Comparison of ENCODE assay signal across 1 cellular context in genomic region chr7:116671681-116672595, GRCh38.
TF ChIP-seq lines count a peak whose summit lies in the region.

Gene MET (plus strand): TSS chr7:116672196. CDS start chr7:116699085, 26,889 bp downstream.

TF ChIP-seq in HepG2, 621 proteins besides CTCF, POLR2A, EP300 and RAD21 (continued from another document and continues in another):
- TF ChIP-seq PBX3 (CRISPR knock-in tag; IDR thresholded peaks at IDR 0.05; ENCODE audit: borderline replicate concordance) (no peak), ESRRA (CRISPR knock-in tag; IDR thresholded peaks at IDR 0.05; ENCODE audit: low read depth) (peak; percentile 62; the same call in 1 of the 2 replicates), ZNF768 (CRISPR knock-in tag; IDR thresholded peaks at IDR 0.05) (peak; percentile 62; the same call in 1 of the 2 replicates), GLI4 (CRISPR knock-in tag; IDR thresholded peaks at IDR 0.05; ENCODE audit: borderline replicate concordance) (no peak), ZNF572 (CRISPR knock-in tag; IDR thresholded peaks at IDR 0.05) (0 out of 2 replicates have a peak, but pooled peaks have one; percentile 76), RARG (CRISPR knock-in tag; IDR thresholded peaks at IDR 0.05; ENCODE audit: low read depth) (no peak), ZC3H13 (CRISPR knock-in tag; IDR thresholded peaks at IDR 0.05) (peak; percentile 62; the same call in 1 of the 2 replicates), IKZF1 (IDR thresholded peaks at IDR 0.05) (no peak), ZHX1 (CRISPR knock-in tag; IDR thresholded peaks at IDR 0.05; ENCODE audit: low read depth) (peak; percentile 84; the same call in 1 of the 2 replicates), MTERF4 (CRISPR knock-in tag; IDR thresholded peaks at IDR 0.05) (no peak; the same call in 1 of the 2 replicates), ZNF782 (CRISPR knock-in tag; IDR thresholded peaks at IDR 0.05; ENCODE audit: borderline replicate concordance) (peak; percentile 59; the same call in 1 of the 2 replicates), CEBPB (IDR thresholded peaks at IDR 0.05; ENCODE audit: borderline replicate concordance, low read depth, low read length) (no peak), ARID4A (CRISPR knock-in tag; IDR thresholded peaks at IDR 0.05; ENCODE audit: borderline replicate concordance) (peak; percentile 88), GRHL1 (CRISPR knock-in tag; conservative IDR thresholded peaks at IDR 0.05) (no peak), CCAR2 (optimal IDR thresholded peaks at IDR 0.05; ENCODE audit: low read depth, low read length) (no peak), NR2F2 (IDR thresholded peaks at IDR 0.05; ENCODE audit: borderline replicate concordance, low read depth) (peak; percentile 39; the same call in 1 of the 2 replicates), DNMT1 (CRISPR knock-in tag; IDR thresholded peaks at IDR 0.05) (0 out of 2 replicates have a peak, but pooled peaks have one; percentile 23), ZNF619 (CRISPR knock-in tag; IDR thresholded peaks at IDR 0.05) (no peak), KAT7 (CRISPR knock-in tag; IDR thresholded peaks at IDR 0.05; ENCODE audit: borderline replicate concordance) (peak; percentile 58; the same call in 1 of the 2 replicates), ATM (IDR thresholded peaks at IDR 0.05; ENCODE audit: borderline replicate concordance) (no peak), SMC3 (IDR thresholded peaks at IDR 0.05; ENCODE audit: low read length) (peak; percentile 47; the same call in 1 of the 2 replicates), ZNF10 (CRISPR knock-in tag; IDR thresholded peaks at IDR 0.05; ENCODE audit: borderline replicate concordance, low read depth) (no peak), ZBTB7B (CRISPR knock-in tag; IDR thresholded peaks at IDR 0.05) (peak; percentile 83), ZNF749 (CRISPR knock-in tag; IDR thresholded peaks at IDR 0.05; ENCODE audit: borderline replicate concordance) (peak; percentile 92; the same call in 1 of the 2 replicates), ZFP62 (CRISPR knock-in tag; IDR thresholded peaks at IDR 0.05) (no peak), POGZ (CRISPR knock-in tag; IDR thresholded peaks at IDR 0.05) (peak; percentile 69), ZNF280D (CRISPR knock-in tag; IDR thresholded peaks at IDR 0.05) (peak; percentile 87), HDAC1 (CRISPR knock-in tag; IDR thresholded peaks at IDR 0.05) (peak; percentile 88), NCOR1 (IDR thresholded peaks at IDR 0.05; ENCODE audit: borderline replicate concordance, low read length) (peak; percentile 21; the same call in 1 of the 2 replicates), ZNF7 (CRISPR knock-in tag; IDR thresholded peaks at IDR 0.05) (no peak), IRF2 (CRISPR knock-in tag; IDR thresholded peaks at IDR 0.05) (peak; percentile 52), PRDM15 (CRISPR knock-in tag; IDR thresholded peaks at IDR 0.05) (peak; percentile 22; the same call in 1 of the 2 replicates), HMG20B (CRISPR knock-in tag; conservative IDR thresholded peaks at IDR 0.05) (0 out of 2 replicates have a peak, but pooled peaks have one; percentile 35), MEIS2 (CRISPR knock-in tag; IDR thresholded peaks at IDR 0.05) (peak; percentile 52), SALL1 (CRISPR knock-in tag; IDR thresholded peaks at IDR 0.05) (peak; percentile 98), ZBTB14 (CRISPR knock-in tag; IDR thresholded peaks at IDR 0.05) (peak; percentile 79), ZNF788 (CRISPR knock-in tag; IDR thresholded peaks at IDR 0.05; ENCODE audit: borderline replicate concordance) (peak; percentile 80; the same call in 1 of the 2 replicates), ZNF264 (CRISPR knock-in tag; IDR thresholded peaks at IDR 0.05) (no peak)
